In the genomic region with DNA sequence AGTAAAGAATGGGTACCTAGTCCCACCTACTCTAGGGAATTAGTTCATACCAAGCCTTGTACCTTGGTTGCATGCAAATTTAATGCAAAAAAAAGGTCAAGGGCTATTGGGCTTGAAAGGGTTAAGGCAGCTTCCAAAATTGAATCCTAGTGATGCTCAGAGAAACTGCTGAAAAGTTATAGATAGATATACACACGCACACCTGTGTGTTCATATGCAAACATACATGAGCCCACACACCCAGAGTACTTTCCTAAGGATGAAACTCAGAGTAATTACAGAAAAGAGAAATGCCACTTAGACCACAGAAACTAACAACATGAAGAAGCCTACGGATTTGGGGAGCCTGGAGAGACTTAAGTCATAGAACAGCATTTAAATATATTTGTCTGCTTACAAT, we compare ENCODE assay signal across 8 cellular contexts. TPM values are rescaled to one million over a fixed set of nuclear protein-coding genes. Genes with fewer than 3 reads are reported as not detected.
DNase-seq lines count a peak whose midpoint lies in the region; ATAC-seq and TF ChIP-seq lines count a peak whose summit lies in the region.

No MANE protein-coding gene starts in this region.

- H3K27ac ChIP-seq in right atrium auricular region: peak overlapping the region; percentile 98 to 99

- DNase-seq in right atrium auricular region (ENCODE audit: low spot score) (no peak), Right ventricle myocardium inferior (ENCODE audit: missing footprints) (no peak), memory B cell (ENCODE audit: low spot score in 2 of 2) (no peak), NCI-H69 (lab: John Stamatoyannopoulos, UW) (no peak), NCI-H82 (lab: John Stamatoyannopoulos, UW) (no peak)
- DNase-seq in activated CD4-positive, alpha-beta memory T cell treated with anti-CD3 and anti-CD28 coated beads for 36 hours: no peak
- no peak for DNase-seq in NK-92 treated with Interleukin-12 subunit alpha and Interleukin-12 subunit beta, amount 100 ng/mL, for 24 hours (lab: John Stamatoyannopoulos, UW)

- intact Hi-C loops in Right ventricle myocardium inferior (cut with DNase I): loop anchor here (5.0 to 10.0 kb wide), 3 partner anchors 83 to 1934 kb away; partner anchors contain the start of gene TECPR1
- intact Hi-C loops in activated CD4-positive, alpha-beta memory T cell treated with anti-CD3 and anti-CD28 coated beads for 36 hours (cut with micrococcal nuclease): loop anchor here (1.0 to 10.0 kb wide), 9 partner anchors 16 to 1666 kb away; partner anchors contain the start of genes ASNS, SEM1 and SGCE

- H3K4me3 ChIP-seq in right atrium auricular region: peak overlapping the region; percentile 60 to 89

- H3K36me3 Mint-ChIP-seq in activated CD4-positive, alpha-beta memory T cell treated with anti-CD3 and anti-CD28 coated beads for 36 hours: peaks cover 2% of the 10 kb centered on the region
- H3K36me3 Mint-ChIP-seq in memory B cell: peaks cover 8% of the 10 kb centered on the region

- no peak for TF ChIP-seq CTCF in right atrium auricular region (IDR thresholded peaks at IDR 0.05)

- H3K27me3 ChIP-seq in right atrium auricular region: no peaks in the 10 kb centered on the region

- no peaks in the 10 kb centered on the region for H3K9me3 ChIP-seq in right atrium auricular region

- ATAC-seq in Right ventricle myocardium inferior (no peak), HG03066 (IDR thresholded peaks at IDR 0.05; ENCODE audit: low read depth, unreplicated experiment) (peak; percentile 37), memory B cell (ENCODE audit: low read depth) (peak; percentile 19)

- H3K4me1 Mint-ChIP-seq in activated CD4-positive, alpha-beta memory T cell treated with anti-CD3 and anti-CD28 coated beads for 36 hours (ENCODE audit: low read depth): peaks cover 39% of the 10 kb centered on the region
- peaks cover 22% of the 10 kb centered on the region for H3K4me1 Mint-ChIP-seq in memory B cell

- H3K4me3 Mint-ChIP-seq in activated CD4-positive, alpha-beta memory T cell treated with anti-CD3 and anti-CD28 coated beads for 36 hours: peak overlapping the region; percentile 88
- peak overlapping the region; percentile 86 for H3K4me3 Mint-ChIP-seq in memory B cell

- no peaks in the 10 kb centered on the region for H3K9me3 Mint-ChIP-seq in activated CD4-positive, alpha-beta memory T cell treated with anti-CD3 and anti-CD28 coated beads for 36 hours
- no peaks in the 10 kb centered on the region for H3K9me3 Mint-ChIP-seq in memory B cell

- peaks cover 0 to 39% of the 10 kb centered on the region in 2 donors for H3K4me1 ChIP-seq in right atrium auricular region

- POLR2A ChIA-PET in activated CD4-positive, alpha-beta memory T cell treated with anti-CD3 and anti-CD28 coated beads for 36 hours (lab: Charles Lee): interaction anchor here (2.1 kb wide), 1 partner anchor 16 kb away, joined by 18 read pairs; no protein-coding TSS in a partner anchor

- H3K36me3 ChIP-seq in right atrium auricular region: no peaks in the 10 kb centered on the region

- peak overlapping the region; percentile 93 for H3K27ac Mint-ChIP-seq in activated CD4-positive, alpha-beta memory T cell treated with anti-CD3 and anti-CD28 coated beads for 36 hours
- H3K27ac Mint-ChIP-seq in memory B cell: peak overlapping the region; percentile 91

- no peaks in the 10 kb centered on the region for H3K27me3 Mint-ChIP-seq in activated CD4-positive, alpha-beta memory T cell treated with anti-CD3 and anti-CD28 coated beads for 36 hours
- H3K27me3 Mint-ChIP-seq in memory B cell: no peaks in the 10 kb centered on the region

- CTCF ChIA-PET in activated CD4-positive, alpha-beta memory T cell treated with anti-CD3 and anti-CD28 coated beads for 36 hours (lab: Charles Lee): no interaction called here

RNA-seq across cellular contexts. Expression of gene SLC25A13, which starts 1.5 kb away (rescaled TPM):
- 10 to 100 TPM in 1 of 2 donors, 1 to 10 TPM in 1; 8.1 to 11.0 TPM for total RNA-seq in right atrium auricular region
- total RNA-seq in Right ventricle myocardium inferior: 10.7 TPM
- total RNA-seq in activated CD4-positive, alpha-beta memory T cell treated with anti-CD3 and anti-CD28 coated beads for 36 hours: 1 to 10 TPM; 7.5 to 7.9 TPM
